2 cellular contexts compared by ENCODE assay signal in genomic region chr2:236288373-236288772, GRCh38. TPM values are rescaled to one million over a fixed set of nuclear protein-coding genes. Genes with fewer than 3 reads are reported as not detected.
"Had no signal": no experiment of that assay in that cellular context is flagged by ENCODE, and none has a peak within 500 bp of the region (broad histone marks: within the 10 kb centered on the region; RNA-seq: fewer than 3 reads in every experiment).

No MANE protein-coding gene starts in this region.

RNA-seq across cellular contexts. Expression of gene ASB18, which starts 24.2 kb away (rescaled TPM):
- total RNA-seq: Peyer's patch had no signal
- polyA plus RNA-seq: SK-N-SH had no signal
